ENCODE assay signal across 21 cellular contexts in the genomic region with DNA sequence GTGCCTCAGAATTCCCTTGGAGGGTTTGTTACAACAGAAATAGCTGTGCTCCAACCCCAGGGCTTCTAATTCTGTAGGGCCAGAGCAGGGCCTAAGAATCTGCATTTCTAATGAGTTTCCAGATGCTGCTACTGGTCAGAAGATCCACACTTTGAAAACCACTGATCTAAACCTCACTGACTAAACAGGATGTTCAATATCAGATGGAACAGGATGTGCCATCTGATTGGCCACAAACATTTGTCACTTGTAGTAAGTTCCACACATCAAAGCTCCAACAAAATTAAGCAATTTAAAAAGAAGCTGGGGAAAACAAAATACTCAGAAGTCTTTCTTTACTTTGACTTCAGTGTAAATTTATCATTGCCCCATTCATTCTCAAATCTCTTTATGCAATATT. TPM values are rescaled to one million over a fixed set of nuclear protein-coding genes. Genes with fewer than 3 reads are reported as not detected.
DNase-seq lines count a peak whose midpoint lies in the region; ATAC-seq and TF ChIP-seq lines count a peak whose summit lies in the region.
"Had no signal": no experiment of that assay in that cellular context is flagged by ENCODE, and none has a peak within 500 bp of the region (broad histone marks: within the 10 kb centered on the region; RNA-seq: fewer than 3 reads in every experiment).

No MANE protein-coding gene starts in this region.

- H3K27ac Mint-ChIP-seq in T-helper 17 cell, result no peak overlapping the region
- H3K27ac Mint-ChIP-seq: activated B cell treated with CpG ODN at 0.5 μM for 24 hours had no signal

- H3K4me1 Mint-ChIP-seq in T-helper 17 cell, result peaks cover 17% of the 10 kb centered on the region
- H3K4me1 Mint-ChIP-seq: nephron progenitor cell had no signal

- H3K9me3 ChIP-seq in T-helper 17 cell (ENCODE audit: control insufficient read depth, low read length, poor library complexity, severe bottlenecking), result no peaks in the 10 kb centered on the region
- H3K9me3 ChIP-seq: ascending aorta, heart left ventricle had no signal

- in situ Hi-C loops in GM13977 (cut with MboI; ENCODE audit: low pct_unique_long_range_greater_than_20kb, low sequenced_read_pairs, unreplicated experiment), result no loop called here

- H3K36me3 Mint-ChIP-seq in T-helper 17 cell (ENCODE audit: low read depth), result no peaks in the 10 kb centered on the region

- H3K4me3 Mint-ChIP-seq in T-helper 17 cell, result peak overlapping the region; percentile 64
- H3K4me3 Mint-ChIP-seq: activated B cell treated with CpG ODN at 0.5 μM for 24 hours, nephron progenitor cell had no signal

- ATAC-seq in T-helper 17 cell (peak; percentile 74), HG03039 (IDR thresholded peaks at IDR 0.05; ENCODE audit: unreplicated experiment) (no peak)
- ATAC-seq: heart left ventricle, sciatic nerve, SK-N-SH treated with all-trans-retinoic acid at 6 μM for 48 hours had no signal

- H3K27me3 Mint-ChIP-seq in T-helper 17 cell, result no peaks in the 10 kb centered on the region
- H3K27me3 Mint-ChIP-seq: activated B cell treated with CpG ODN at 0.5 μM for 24 hours had no signal

- no peak for TF ChIP-seq CTCF in GM13977 (IDR thresholded peaks at IDR 0.05; ENCODE audit: extremely low read depth, insufficient read depth, missing control alignments)

- DNase-seq in stimulated activated naive CD4-positive, alpha-beta T cell (lab: John Stamatoyannopoulos, UW), result peak in 4 of 6 experiments; percentile 0 to 27 (median 12)
- no peak for DNase-seq in stimulated activated naive CD4-positive, alpha-beta T cell treated with Interleukin-2 at 50 U/mL for 16 hours (lab: John Stamatoyannopoulos, UW)
- DNase-seq in T-helper 17 cell, result no peak
- peak; percentile 36 for DNase-seq in central memory CD4-positive, alpha-beta T cell
- DNase-seq in iPS-NIHi11 (ENCODE audit: low spot score), result no peak
- DNase-seq in GM13977 (ENCODE audit: low spot score), result no peak
- DNase-seq: activated B cell treated with CpG ODN at 0.5 μM for 24 hours, activated gamma-delta T cell, C1 segment of cervical spinal cord, cerebellar nuclear complex, heart left ventricle, NCI-H1092, NCI-H2029, NCI-H2227 treated with DMSO at 0.1 percent for 48 hours, nephron progenitor cell, substantia nigra, T1000 had no signal

RNA-seq across cellular contexts. Expression of a gene that starts 14.3 kb away (rescaled TPM):
- 100 to 1,000 TPM in 1 of 2 donors, 10 to 100 TPM in 1; 99.9 to 107 TPM for total RNA-seq in T-helper 17 cell

Comparison
In these comparisons a context has a peak if more than half of its experiments do, and no peak if none do; other contexts are left out.
1. DNase-seq: peak in stimulated activated naive CD4-positive, alpha-beta T cell (4 of 6) and central memory CD4-positive, alpha-beta T cell (single experiment); none in stimulated activated naive CD4-positive, alpha-beta T cell treated with Interleukin-2 at 50 U/mL for 16 hours (single experiment), T-helper 17 cell (0 of 3), iPS-NIHi11 (single experiment) and GM13977 (single experiment).